8 cellular contexts compared by ENCODE assay signal in genomic region chr20:34302312-34302722, GRCh38. TPM values are rescaled to one million over a fixed set of nuclear protein-coding genes. Genes with fewer than 3 reads are reported as not detected.
DNase-seq lines count a peak whose midpoint lies in the region; ATAC-seq and TF ChIP-seq lines count a peak whose summit lies in the region.

No MANE protein-coding gene starts in this region.

- intact Hi-C loops in right cardiac atrium (cut with DNase I): no loop called here
- intact Hi-C loops in spleen (cut with DNase I; ENCODE audit: low total_unique reads): no loop called here

- no peaks in the 10 kb centered on the region for H3K36me3 Mint-ChIP-seq in T-helper 1 cell treated with Interleukin-12 subunit alpha and Interleukin-12 subunit beta and Interleukin-4 antibody, amounts not matched to agents 30 μg/mL and 1 μg/mL, for 36 hours (ENCODE audit: low read depth)

- H3K4me1 Mint-ChIP-seq in T-helper 1 cell treated with Interleukin-12 subunit alpha and Interleukin-12 subunit beta and Interleukin-4 antibody, amounts not matched to agents 30 μg/mL and 1 μg/mL, for 36 hours (ENCODE audit: low read depth): peaks cover 19% of the 10 kb centered on the region

- H3K4me3 Mint-ChIP-seq in T-helper 1 cell treated with Interleukin-12 subunit alpha and Interleukin-12 subunit beta and Interleukin-4 antibody, amounts not matched to agents 30 μg/mL and 1 μg/mL, for 36 hours: peak overlapping the region; percentile 86

- no peaks in the 10 kb centered on the region for H3K36me3 ChIP-seq in spleen

- TF ChIP-seq CTCF in VCaP (conservative IDR thresholded peaks at IDR 0.05) (no peak), spleen (IDR thresholded peaks at IDR 0.05 in 8 of 11, conservative IDR thresholded peaks at IDR 0.05 in 3 of 11) (no peak)

- 25% methylated on average over 9 of the region's 9 CpGs for WGBS in right cardiac atrium
- 29 to 37% (median 32%) methylated on average over 9 of the region's 9 CpGs for WGBS in spleen, 5 donors

- peak overlapping the region; percentile 85 for H3K27ac Mint-ChIP-seq in T-helper 1 cell treated with Interleukin-12 subunit alpha and Interleukin-12 subunit beta and Interleukin-4 antibody, amounts not matched to agents 30 μg/mL and 1 μg/mL, for 36 hours

- H3K9me3 Mint-ChIP-seq in T-helper 1 cell treated with Interleukin-12 subunit alpha and Interleukin-12 subunit beta and Interleukin-4 antibody, amounts not matched to agents 30 μg/mL and 1 μg/mL, for 36 hours: no peaks in the 10 kb centered on the region

- DNase-seq in T-helper 1 cell (no peak), right cardiac atrium (no peak), spleen (no peak), GF-D8 (lab: John Stamatoyannopoulos, UW) (no peak), NCI-H524 (lab: John Stamatoyannopoulos, UW) (no peak)

- no peaks in the 10 kb centered on the region for H3K27me3 Mint-ChIP-seq in T-helper 1 cell treated with Interleukin-12 subunit alpha and Interleukin-12 subunit beta and Interleukin-4 antibody, amounts not matched to agents 30 μg/mL and 1 μg/mL, for 36 hours (ENCODE audit: low read depth)

- peaks cover 13% of the 10 kb centered on the region for H3K4me1 ChIP-seq in right cardiac atrium (ENCODE audit: control insufficient read depth, insufficient read depth, low read length)
- peaks cover 0 to 52% (median 26%) of the 10 kb centered on the region in 6 donors for H3K4me1 ChIP-seq in spleen

- no peak for TF ChIP-seq POLR2A in spleen (IDR thresholded peaks at IDR 0.05)

- H3K27me3 ChIP-seq in right cardiac atrium (ENCODE audit: control insufficient read depth, insufficient read depth) (no peaks in the 10 kb centered on the region), spleen (replicated peaks in 1 of 7) (no peaks in the 10 kb centered on the region)

- H3K9me3 ChIP-seq in right cardiac atrium (ENCODE audit: control insufficient read depth, low read length) (no peaks in the 10 kb centered on the region), spleen (no peaks in the 10 kb centered on the region)

- H3K27ac ChIP-seq in VCaP: peak overlapping the region; percentile 94
- peak overlapping the region; percentile 95 for H3K27ac ChIP-seq in right cardiac atrium (ENCODE audit: low read length)
- peak overlapping the region; percentile 93 to 97 (median 95) for H3K27ac ChIP-seq in spleen

- ATAC-seq in right cardiac atrium (no peak), HG03439 (IDR thresholded peaks at IDR 0.05; ENCODE audit: unreplicated experiment) (no peak)

- H3K4me3 ChIP-seq in right cardiac atrium (ENCODE audit: low read length) (peak overlapping the region; percentile 81), spleen (peak overlapping the region; percentile 84 to 98 (median 92))

RNA-seq across cellular contexts. Expression of gene AHCY, which starts 0.8 kb away (rescaled TPM):
- 10 to 100 TPM; 48.0 to 77.1 (median 64.5) TPM for total RNA-seq in right cardiac atrium
- polyA plus RNA-seq in right cardiac atrium: 64.3 TPM
- 10 to 100 TPM; 35.0 to 56.0 (median 46.3) TPM for total RNA-seq in spleen
- 10 to 100 TPM; 45.9 to 67.1 (median 55.2) TPM for polyA plus RNA-seq in spleen
